Comparison of ENCODE assay signal across 1 cellular context in genomic region chr7:20299647-20300312, GRCh38.
TF ChIP-seq lines count a peak whose summit lies in the region.

No MANE protein-coding gene starts in this region.

TF ChIP-seq in WTC11, 78 proteins besides CTCF, POLR2A, EP300 and RAD21 (continued from another document):
- TF ChIP-seq, protein P1, sequence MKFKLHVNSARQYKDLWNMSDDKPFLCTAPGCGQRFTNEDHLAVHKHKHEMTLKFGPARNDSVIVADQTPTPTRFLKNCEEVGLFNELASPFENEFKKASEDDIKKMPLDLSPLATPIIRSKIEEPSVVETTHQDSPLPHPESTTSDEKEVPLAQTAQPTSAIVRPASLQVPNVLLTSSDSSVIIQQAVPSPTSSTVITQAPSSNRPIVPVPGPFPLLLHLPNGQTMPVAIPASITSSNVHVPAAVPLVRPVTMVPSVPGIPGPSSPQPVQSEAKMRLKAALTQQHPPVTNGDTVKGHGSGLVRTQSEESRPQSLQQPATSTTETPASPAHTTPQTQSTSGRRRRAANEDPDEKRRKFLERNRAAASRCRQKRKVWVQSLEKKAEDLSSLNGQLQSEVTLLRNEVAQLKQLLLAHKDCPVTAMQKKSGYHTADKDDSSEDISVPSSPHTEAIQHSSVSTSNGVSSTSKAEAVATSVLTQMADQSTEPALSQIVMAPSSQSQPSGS (CRISPR knock-in tag; IDR thresholded peaks at IDR 0.05; ENCODE audit: borderline replicate concordance, low read depth), result no peak
- TF ChIP-seq NFYB (CRISPR knock-in tag; conservative IDR thresholded peaks at IDR 0.05; ENCODE audit: low read depth), result no peak
- TF ChIP-seq EMX1 (CRISPR knock-in tag; IDR thresholded peaks at IDR 0.05), result no peak
- no peak for TF ChIP-seq CREM (CRISPR knock-in tag; IDR thresholded peaks at IDR 0.05)
- no peak for TF ChIP-seq ZNF121 (CRISPR knock-in tag; IDR thresholded peaks at IDR 0.05)
- TF ChIP-seq TCF7 (CRISPR knock-in tag; IDR thresholded peaks at IDR 0.05; ENCODE audit: low read depth), result no peak
- no peak for TF ChIP-seq JAZF1 (CRISPR knock-in tag; IDR thresholded peaks at IDR 0.05)
- TF ChIP-seq, protein P2, sequence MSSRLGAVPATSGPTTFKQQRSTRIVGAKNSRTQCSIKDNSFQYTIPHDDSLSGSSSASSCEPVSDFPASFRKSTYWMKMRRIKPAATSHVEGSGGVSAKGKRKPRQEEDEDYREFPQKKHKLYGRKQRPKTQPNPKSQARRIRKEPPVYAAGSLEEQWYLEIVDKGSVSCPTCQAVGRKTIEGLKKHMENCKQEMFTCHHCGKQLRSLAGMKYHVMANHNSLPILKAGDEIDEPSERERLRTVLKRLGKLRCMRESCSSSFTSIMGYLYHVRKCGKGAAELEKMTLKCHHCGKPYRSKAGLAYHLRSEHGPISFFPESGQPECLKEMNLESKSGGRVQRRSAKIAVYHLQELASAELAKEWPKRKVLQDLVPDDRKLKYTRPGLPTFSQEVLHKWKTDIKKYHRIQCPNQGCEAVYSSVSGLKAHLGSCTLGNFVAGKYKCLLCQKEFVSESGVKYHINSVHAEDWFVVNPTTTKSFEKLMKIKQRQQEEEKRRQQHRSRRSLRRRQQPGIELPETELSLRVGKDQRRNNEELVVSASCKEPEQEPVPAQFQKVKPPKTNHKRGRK (CRISPR knock-in tag; IDR thresholded peaks at IDR 0.05; ENCODE audit: borderline replicate concordance), result no peak
- no peak for TF ChIP-seq ATF6 (CRISPR knock-in tag; IDR thresholded peaks at IDR 0.05)
TF ChIP-seq in WTC11: peak in this region for 0.
